8 cellular contexts compared by ENCODE assay signal in genomic region chr6:26055670-26056582, GRCh38. TPM values are rescaled to one million over a fixed set of nuclear protein-coding genes. Genes with fewer than 3 reads are reported as not detected.
DNase-seq lines count a peak whose midpoint lies in the region; ATAC-seq and TF ChIP-seq lines count a peak whose summit lies in the region.

No MANE protein-coding gene starts in this region.

- peak overlapping the region; percentile 84 for H3K27ac ChIP-seq in CD4-positive, alpha-beta memory T cell (ENCODE audit: low read depth, low read length)

- H3K36me3 ChIP-seq in CD4-positive, alpha-beta memory T cell (ENCODE audit: insufficient read depth, low read length): no peaks in the 10 kb centered on the region

- no peak for TF ChIP-seq CTCF in activated CD8-positive, alpha-beta T cell treated with anti-CD3 and anti-CD28 coated beads for 36 hours (IDR thresholded peaks at IDR 0.05)

- intact Hi-C loops in CD4-positive, alpha-beta memory T cell (cut with micrococcal nuclease): loop anchor here (1.0 to 10.0 kb wide), 7 partner anchors 13 to 479 kb away; partner anchors contain the start of gene HMGN4
- intact Hi-C loops in activated CD8-positive, alpha-beta T cell treated with anti-CD3 and anti-CD28 coated beads for 36 hours (cut with micrococcal nuclease): loop anchor here (1.0 to 2.0 kb wide), 3 partner anchors 11 to 67 kb away; a partner anchor contains a TSS

- H3K4me3 ChIP-seq in CD4-positive, alpha-beta memory T cell (ENCODE audit: low read length in 2 of 2): peak overlapping the region; percentile 67 to 78

- peak overlapping the region; percentile 91 to 98 (median 98) for H3K27ac Mint-ChIP-seq in CD4-positive, alpha-beta memory T cell
- peak overlapping the region; percentile 99 for H3K27ac Mint-ChIP-seq in activated CD8-positive, alpha-beta T cell treated with anti-CD3 and anti-CD28 coated beads for 36 hours

- peaks cover 0 to 11% of the 10 kb centered on the region in 2 donors for H3K36me3 Mint-ChIP-seq in CD4-positive, alpha-beta memory T cell
- peaks cover 3% of the 10 kb centered on the region for H3K36me3 Mint-ChIP-seq in activated CD8-positive, alpha-beta T cell treated with anti-CD3 and anti-CD28 coated beads for 36 hours (ENCODE audit: low read depth)

- peak overlapping the region; percentile 93 to 96 (median 94) for H3K4me3 Mint-ChIP-seq in CD4-positive, alpha-beta memory T cell
- H3K4me3 Mint-ChIP-seq in activated CD8-positive, alpha-beta T cell treated with anti-CD3 and anti-CD28 coated beads for 36 hours: peak overlapping the region; percentile 92

- H3K27me3 Mint-ChIP-seq in CD4-positive, alpha-beta memory T cell: no peaks in the 10 kb centered on the region
- peaks cover 3% of the 10 kb centered on the region for H3K27me3 Mint-ChIP-seq in activated CD8-positive, alpha-beta T cell treated with anti-CD3 and anti-CD28 coated beads for 36 hours

- peaks cover 7 to 34% (median 15%) of the 10 kb centered on the region in 4 donors for H3K4me1 Mint-ChIP-seq in CD4-positive, alpha-beta memory T cell
- peaks cover 19% of the 10 kb centered on the region for H3K4me1 Mint-ChIP-seq in activated CD8-positive, alpha-beta T cell treated with anti-CD3 and anti-CD28 coated beads for 36 hours (ENCODE audit: low read depth)

- peak; percentile 83 to 90 (median 88) for DNase-seq in CD4-positive, alpha-beta memory T cell
- peak; percentile 97 for DNase-seq in NCI-H82 (lab: John Stamatoyannopoulos, UW)
- peak; percentile 90 for DNase-seq in activated CD8-positive, alpha-beta T cell treated with anti-CD3 and anti-CD28 coated beads for 36 hours
- peak; percentile 77 for DNase-seq in effector CD4-positive, alpha-beta T cell
- DNase-seq in lung microvascular endothelial cell (ENCODE audit: low read depth in 2 of 2): peak; percentile 87 to 92
- peak; percentile 54 to 60 (median 55) for DNase-seq in stimulated activated CD4-positive, alpha-beta T cell treated with anti-CD3 and anti-CD28 coated beads, TNF-alpha, amount 100 ng/mL, for 4 hours (ENCODE audit: low read depth in 3 of 3)

- no peaks in the 10 kb centered on the region for H3K9me3 ChIP-seq in CD4-positive, alpha-beta memory T cell (ENCODE audit: control insufficient read depth in 1 of 2, low read length in 2 of 2)

- no peaks in the 10 kb centered on the region for H3K27me3 ChIP-seq in CD4-positive, alpha-beta memory T cell (ENCODE audit: insufficient read depth, low read length)

- CTCF ChIA-PET in CD4-positive, alpha-beta memory T cell (lab: Charles Lee; ENCODE audit: partially characterized antibody): interaction anchor here (1.0 to 16.7 kb wide), 5 partner anchors 10 to 43 kb away, joined by 4 to 533 read pairs (median 16); a partner anchor contains a TSS
- CTCF ChIA-PET in activated CD8-positive, alpha-beta T cell treated with anti-CD3 and anti-CD28 coated beads for 36 hours (lab: Charles Lee): interaction anchor here (1.1 to 26.9 kb wide), 2 partner anchors 12 to 41 kb away, joined by 4 to 841 read pairs; partner anchors contain the start of gene HFE

- peaks cover 24% of the 10 kb centered on the region for H3K4me1 ChIP-seq in CD4-positive, alpha-beta memory T cell (ENCODE audit: insufficient read depth, low read length)

- peaks cover 0 to 5% (median 0%) of the 10 kb centered on the region in 8 donors for H3K9me3 Mint-ChIP-seq in CD4-positive, alpha-beta memory T cell
- no peaks in the 10 kb centered on the region for H3K9me3 Mint-ChIP-seq in activated CD8-positive, alpha-beta T cell treated with anti-CD3 and anti-CD28 coated beads for 36 hours

- ATAC-seq in GM19463 (IDR thresholded peaks at IDR 0.05; ENCODE audit: unreplicated experiment) (peak; percentile 74), HG03575 (IDR thresholded peaks at IDR 0.05; ENCODE audit: extremely low read depth, insufficient number of reproducible peaks, low FRiP score, unreplicated experiment) (peak; percentile 23)
- ATAC-seq in activated CD8-positive, alpha-beta T cell treated with anti-CD3 and anti-CD28 coated beads for 36 hours: peak; percentile 75

- POLR2A ChIA-PET in CD4-positive, alpha-beta memory T cell (lab: Charles Lee; ENCODE audit: partially characterized antibody): interaction anchor here (0.6 to 11.5 kb wide), 43 partner anchors 10 to 1837 kb away, joined by 3 to 422 read pairs (median 5); partner anchors contain the start of genes HFE, HMGN4 and TRIM38
- POLR2A ChIA-PET in activated CD8-positive, alpha-beta T cell treated with anti-CD3 and anti-CD28 coated beads for 36 hours (lab: Charles Lee): interaction anchor here (0.6 to 26.1 kb wide), 30 partner anchors 8 to 1090 kb away, joined by 3 to 1376 read pairs (median 6); partner anchors contain the start of gene HFE

RNA-seq across cellular contexts. Expression of gene HFE, which starts 31.3 kb away (rescaled TPM):
- 1 to 10 TPM; 3.5 to 4.2 TPM for total RNA-seq in CD4-positive, alpha-beta memory T cell
- 1 to 10 TPM; 3.4 to 4.2 TPM for polyA plus RNA-seq in CD4-positive, alpha-beta memory T cell
- total RNA-seq in activated CD8-positive, alpha-beta T cell treated with anti-CD3 and anti-CD28 coated beads for 36 hours: under 1 TPM; 0.25 to 0.56 TPM
- 1.4 and 1.7 TPM in 2 replicates for total RNA-seq in lung microvascular endothelial cell

Comparison
In these comparisons a context has a peak if more than half of its experiments do, and no peak if none do; other contexts are left out.
1. Peak in every context shown above with its lines: DNase-seq, ATAC-seq, H3K4me3 ChIP-seq and H3K27ac ChIP-seq.
2. ATAC-seq: peak in every context shown above with its lines; median percentile 75 in activated CD8-positive, alpha-beta T cell treated with anti-CD3 and anti-CD28 coated beads for 36 hours; 74 in GM19463; 23 in HG03575.